1 cellular context compared by ENCODE assay signal in the genomic region with DNA sequence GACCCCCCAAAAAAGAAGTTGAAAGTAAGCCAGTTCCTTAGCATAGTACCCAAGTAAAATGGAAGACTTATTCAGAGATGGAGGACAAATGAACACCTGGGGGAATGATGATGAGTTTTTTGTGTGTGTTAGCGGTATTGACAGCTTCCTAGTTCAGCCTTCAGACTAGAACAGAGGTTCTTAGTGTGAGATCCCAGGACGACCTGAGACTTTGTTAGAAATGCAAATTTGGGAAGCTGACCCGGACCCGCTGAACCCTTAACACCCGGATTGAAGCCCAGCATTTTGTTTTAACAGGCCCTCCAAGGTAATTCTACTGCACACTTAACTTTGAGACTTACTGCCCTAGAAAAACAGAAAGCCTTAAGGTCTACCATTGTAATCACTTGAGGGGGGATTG.
TF ChIP-seq lines count a peak whose summit lies in the region.

No MANE protein-coding gene starts in this region.

TF ChIP-seq in GM12878, 131 proteins besides CTCF, POLR2A, EP300 and RAD21:
- TF ChIP-seq ZBTB33 (IDR thresholded peaks at IDR 0.05) (peak; percentile 87), HDAC2 (IDR thresholded peaks at IDR 0.05) (no peak)
